Comparison of ENCODE assay signal across 8 cellular contexts in genomic region chr5:88729476-88730182, GRCh38.
DNase-seq lines count a peak whose midpoint lies in the region; ATAC-seq and TF ChIP-seq lines count a peak whose summit lies in the region.

No MANE protein-coding gene starts in this region.

- H3K4me2 ChIP-seq in DND-41 (ENCODE audit: insufficient read depth, low read length) (no peak overlapping the region), H9 (ENCODE audit: insufficient read depth, insufficient read length, low read length) (no peak overlapping the region)

- no peak overlapping the region for H2BK20ac ChIP-seq in H9 (ENCODE audit: low read depth, low read length, poor library complexity, severe bottlenecking)

- no peak overlapping the region for H3K4me3 Mint-ChIP-seq in H9

- H3K14ac ChIP-seq in H9 (ENCODE audit: insufficient read depth, low read length), result no peak overlapping the region

- H3K27me3 ChIP-seq in DND-41 (ENCODE audit: insufficient read depth, low read length, poor library complexity) (peaks cover 3% of the 10 kb centered on the region), H9 (ENCODE audit: insufficient read depth, low read length) (no peaks in the 10 kb centered on the region), SJSA1 (replicated peaks) (no peaks in the 10 kb centered on the region), heart left ventricle (no peaks in the 10 kb centered on the region)

- H3K36me3 Mint-ChIP-seq in H9 (ENCODE audit: insufficient read depth in 1 of 3, low read depth in 3 of 3), result no peaks in the 10 kb centered on the region

- no peak overlapping the region for H2BK5ac ChIP-seq in H9 (ENCODE audit: insufficient read length, low read length)

- H2AFZ ChIP-seq in DND-41 (ENCODE audit: low read depth, low read length) (no peak overlapping the region), H9 (ENCODE audit: low read length) (no peak overlapping the region)

- H3K23ac ChIP-seq in H9 (ENCODE audit: insufficient read length, low read depth, low read length), result no peak overlapping the region

- no peak overlapping the region for H2BK12ac ChIP-seq in H9 (ENCODE audit: insufficient read length, low read depth, low read length)

- no peaks in the 10 kb centered on the region for H3K9me3 Mint-ChIP-seq in H9

- H3K27ac Mint-ChIP-seq in H9, result no peak overlapping the region

- intact Hi-C loops in heart left ventricle (cut with DNase I), result loop anchor here (1.0 to 10.0 kb wide), 19 partner anchors 55 to 1655 kb away; partner anchors contain the start of gene MEF2C (in 7 of the 10)

- DNase-seq in DND-41 (peak; percentile 55), H9 (peak; percentile 61), MV-4-11 (lab: John Stamatoyannopoulos, UW) (peak; percentile 70), SJSA1 (ENCODE audit: low read depth in 1 of 2, low spot score in 2 of 2) (peak; percentile 61 to 68), heart left ventricle (peak in 4 of 5 donors; percentile 55 to 71 (median 62)), retina (peak; percentile 84)
- peak; percentile 30 for DNase-seq in activated naive CD8-positive, alpha-beta T cell treated with anti-CD3 and anti-CD28 coated beads, Interleukin-2, amount 50 U/mL, for 16 hours (ENCODE audit: low read depth, low spot score)
- DNase-seq in NK-92 treated with Interleukin-12 subunit alpha and Interleukin-12 subunit beta, amount 100 ng/mL, for 24 hours (lab: John Stamatoyannopoulos, UW), result no peak

- WGBS in H9 (ENCODE audit: extremely low coverage, insufficient read length, low lambda C conversion rate), result no CpG with 5 or more reads among the region's 1 CpG
- WGBS in heart left ventricle, 4 donors, result 2 to 16% (median 9%) methylated on average over 1 of the region's 1 CpG

- H3K36me3 ChIP-seq in DND-41 (ENCODE audit: insufficient read depth, low read length), result no peaks in the 10 kb centered on the region
- peaks cover 34% of the 10 kb centered on the region for H3K36me3 ChIP-seq in SJSA1
- H3K36me3 ChIP-seq in heart left ventricle, result peaks cover 0 to 65% (median 56%) of the 10 kb centered on the region in 9 donors

- TF ChIP-seq CTCF in DND-41 (IDR thresholded peaks at IDR 0.05; ENCODE audit: borderline replicate concordance, extremely low read depth, low read length, poor library complexity, severe bottlenecking) (peak; percentile 81), H9 (conservative IDR thresholded peaks at IDR 0.05) (peak; percentile 89), heart left ventricle (IDR thresholded peaks at IDR 0.05) (peak; percentile 76 to 93 (median 82))

- H3K27ac ChIP-seq in DND-41 (ENCODE audit: low read length), result no peak overlapping the region
- no peak overlapping the region for H3K27ac ChIP-seq in H9 (ENCODE audit: insufficient read length, low read depth, low read length)
- H3K27ac ChIP-seq in SJSA1, result no peak overlapping the region
- H3K27ac ChIP-seq in heart left ventricle, result peak overlapping the region in 8 of 12 donors; percentile 10 to 55 (median 20)

- H3K79me1 ChIP-seq in H9 (ENCODE audit: insufficient read depth, low read depth, low read length, poor library complexity, severe bottlenecking), result no peaks in the 10 kb centered on the region

- H3K4ac ChIP-seq in H9 (ENCODE audit: low read depth, low read length), result no peak overlapping the region

- peaks cover 7 to 11% of the 10 kb centered on the region in 2 experiments for H3K4me1 Mint-ChIP-seq in H9

- no peaks in the 10 kb centered on the region for H4K20me1 ChIP-seq in DND-41 (ENCODE audit: insufficient read depth, low read length)
- no peaks in the 10 kb centered on the region for H4K20me1 ChIP-seq in H9 (ENCODE audit: control insufficient read depth, insufficient read depth, insufficient read length)

- no peak overlapping the region for H2AK5ac ChIP-seq in H9 (ENCODE audit: insufficient read length, low read length)

- H3K79me2 ChIP-seq in DND-41 (ENCODE audit: insufficient read depth, low read length), result no peaks in the 10 kb centered on the region
- H3K79me2 ChIP-seq in H9 (ENCODE audit: insufficient read depth, low read length), result no peaks in the 10 kb centered on the region

- H3T11ph ChIP-seq in H9 (ENCODE audit: low read length), result no peak overlapping the region

- no peak overlapping the region for H4K8ac ChIP-seq in H9 (replicated peaks; ENCODE audit: insufficient read length, low read depth, low read length)

- H3K4me3 ChIP-seq in DND-41 (ENCODE audit: low read depth in 1 of 2, low read length in 2 of 2), result no peak overlapping the region
- H3K4me3 ChIP-seq in SJSA1, result no peak overlapping the region
- H3K4me3 ChIP-seq in heart left ventricle, result no peak overlapping the region

- no peak overlapping the region for H2BK120ac ChIP-seq in H9 (ENCODE audit: low read depth, low read length, poor library complexity, severe bottlenecking)

- TF ChIP-seq POLR2A in heart left ventricle (IDR thresholded peaks at IDR 0.05), result no peak

- H3K23me2 ChIP-seq in H9 (ENCODE audit: insufficient read length, low read depth, low read length, poor library complexity, severe bottlenecking), result no peaks in the 10 kb centered on the region

- H3K9ac ChIP-seq in DND-41 (ENCODE audit: low read depth, low read length) (no peak overlapping the region), H9 (ENCODE audit: extremely low read depth, insufficient read length, low read length) (no peak overlapping the region)

- ATAC-seq in DND-41 (ENCODE audit: insufficient read depth, low read depth) (peak; percentile 86), heart left ventricle (peak in 3 of 4 donors; percentile 75 to 85 (median 81))

- H3K4me1 ChIP-seq in DND-41 (ENCODE audit: insufficient read depth, low read length) (no peaks in the 10 kb centered on the region), H9 (ENCODE audit: insufficient read depth, low read length) (no peaks in the 10 kb centered on the region; the same call in 1 of the 2 replicates), SJSA1 (replicated peaks) (peaks cover 28% of the 10 kb centered on the region), heart left ventricle (peaks cover 0 to 42% (median 22%) of the 10 kb centered on the region in 12 donors)

- no peaks in the 10 kb centered on the region for H3K27me3 Mint-ChIP-seq in H9 (ENCODE audit: low read depth)

- H2BK15ac ChIP-seq in H9 (ENCODE audit: low read depth, low read length), result no peak overlapping the region

- no peak overlapping the region for H4K91ac ChIP-seq in H9 (ENCODE audit: insufficient read length, low read depth, low read length)

- H4K5ac ChIP-seq in H9 (ENCODE audit: insufficient read length, low read depth, low read length), result no peak overlapping the region

- no peaks in the 10 kb centered on the region for H3K9me3 ChIP-seq in DND-41 (ENCODE audit: insufficient read depth, low read length, severe bottlenecking)
- no peaks in the 10 kb centered on the region for H3K9me3 ChIP-seq in H9 (ENCODE audit: control insufficient read depth, low read depth, low read length)
- H3K9me3 ChIP-seq in SJSA1 (replicated peaks), result no peaks in the 10 kb centered on the region
- no peaks in the 10 kb centered on the region for H3K9me3 ChIP-seq in heart left ventricle

- H3K18ac ChIP-seq in H9 (ENCODE audit: insufficient read length, low read depth, low read length), result no peak overlapping the region

- no peak overlapping the region for H3K56ac ChIP-seq in H9 (ENCODE audit: insufficient read length, low read depth, low read length)

Comparison
In these comparisons a context has a peak if more than half of its experiments do, and no peak if none do; other contexts are left out.
1. H3K27ac ChIP-seq: peak in heart left ventricle (8 of 12); none in DND-41 (single experiment), H9 (single experiment) and SJSA1 (single experiment).
2. Peak in every context shown above with its lines, with median percentiles within 50 percentile points of each other: CTCF ChIP-seq.